ENCODE assay signal across 14 cellular contexts in the genomic region with DNA sequence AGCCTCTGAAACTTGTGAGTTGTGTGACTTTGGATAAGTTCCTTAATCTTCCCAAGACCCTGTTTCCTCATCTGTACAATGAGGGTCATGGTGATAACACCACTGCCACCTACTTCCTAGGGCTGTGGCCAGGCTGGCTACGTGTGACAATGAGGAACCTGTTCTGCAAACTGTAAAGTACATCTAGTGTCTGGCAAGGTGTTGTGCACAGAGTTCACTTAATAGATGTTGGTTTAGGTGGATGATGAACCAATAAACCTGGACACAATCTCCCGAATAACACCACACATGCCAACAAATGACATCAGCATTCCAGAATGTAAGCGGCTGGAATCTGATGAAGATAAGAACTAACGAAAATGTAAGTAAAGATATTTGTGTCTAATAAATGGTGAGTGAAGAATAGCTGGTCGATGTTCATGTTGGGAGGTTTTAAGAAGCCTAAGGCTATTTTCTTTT.
DNase-seq lines count a peak whose midpoint lies in the region; ATAC-seq and TF ChIP-seq lines count a peak whose summit lies in the region.
"Had no signal": no experiment of that assay in that cellular context is flagged by ENCODE, and none has a peak within 500 bp of the region (broad histone marks: within the 10 kb centered on the region; RNA-seq: fewer than 3 reads in every experiment).

No MANE protein-coding gene starts in this region.

- no peak for DNase-seq in CD4-positive, alpha-beta T cell
- peak; percentile 51 for DNase-seq in MV-4-11 (lab: John Stamatoyannopoulos, UW)
- peak; percentile 66 for DNase-seq in astrocyte of the hippocampus (ENCODE audit: low read depth, low spot score)
- DNase-seq in mesothelial cell of epicardium (ENCODE audit: low spot score in 2 of 2, unreplicated experiment in 2 of 2) = no peak
- no peak for DNase-seq in NCI-H2107 (lab: John Stamatoyannopoulos, UW)
- DNase-seq in GF-D8 (lab: John Stamatoyannopoulos, UW) = no peak
- DNase-seq: activated naive CD8-positive, alpha-beta T cell treated with anti-CD3 and anti-CD28 coated beads, Interleukin-2, amount 10 ng/mL, durations not matched to agents 7 days and 5 days; C1 segment of cervical spinal cord; dorsolateral prefrontal cortex; NCI-H187 treated with DMSO at 0.1 percent for 48 hours; NK-92 treated with Interleukin-12 subunit alpha and Interleukin-12 subunit beta, amount 100 ng/mL, for 24 hours had no signal

- H3K27me3 Mint-ChIP-seq in CD4-positive, alpha-beta T cell = no peaks in the 10 kb centered on the region
- no peaks in the 10 kb centered on the region for H3K27me3 Mint-ChIP-seq in mesothelial cell of epicardium (ENCODE audit: low read depth)

- ATAC-seq in CD4-positive, alpha-beta T cell (ENCODE audit: poor library complexity) = no peak
- ATAC-seq in GM18498 (IDR thresholded peaks at IDR 0.05; ENCODE audit: unreplicated experiment) = no peak
- ATAC-seq in HG03175 (IDR thresholded peaks at IDR 0.05; ENCODE audit: unreplicated experiment) = no peak

- peaks cover 28% of the 10 kb centered on the region for H3K4me1 Mint-ChIP-seq in CD4-positive, alpha-beta T cell (ENCODE audit: low read depth)
- peaks cover 42% of the 10 kb centered on the region for H3K4me1 Mint-ChIP-seq in mesothelial cell of epicardium

- no peaks in the 10 kb centered on the region for H3K9me3 ChIP-seq in CD4-positive, alpha-beta T cell (ENCODE audit: control insufficient read depth, low read length)

- CTCF ChIA-PET in CD4-positive, alpha-beta T cell (lab: Charles Lee) = no interaction called here

- H3K9me3 Mint-ChIP-seq in CD4-positive, alpha-beta T cell = no peaks in the 10 kb centered on the region
- no peaks in the 10 kb centered on the region for H3K9me3 Mint-ChIP-seq in mesothelial cell of epicardium
- H3K9me3 Mint-ChIP-seq: activated naive CD8-positive, alpha-beta T cell treated with anti-CD3 and anti-CD28 coated beads, Interleukin-2, amount 10 ng/mL, durations not matched to agents 7 days and 5 days; stimulated activated memory B cell treated with anti-CD40 and anti-IgM and Interleukin-4, amounts not matched to agents 10 μg/mL and 1 μg/mL and 100 μg/mL, for 72 hours had no signal

- no peak for TF ChIP-seq CTCF in CD4-positive, alpha-beta T cell (IDR thresholded peaks at IDR 0.05)
- TF ChIP-seq CTCF in mesothelial cell of epicardium (IDR thresholded peaks at IDR 0.05; ENCODE audit: unreplicated experiment) = no peak

- POLR2A ChIA-PET in CD4-positive, alpha-beta T cell (lab: Charles Lee) = no interaction called here

- intact Hi-C loops in CD4-positive, alpha-beta T cell (cut with DNase I, micrococcal nuclease) = no loop called here

- H3K4me3 Mint-ChIP-seq in CD4-positive, alpha-beta T cell = no peak overlapping the region
- H3K4me3 Mint-ChIP-seq in mesothelial cell of epicardium = no peak overlapping the region
- H3K4me3 Mint-ChIP-seq: stimulated activated memory B cell treated with anti-CD40 and anti-IgM and Interleukin-4, amounts not matched to agents 10 μg/mL and 1 μg/mL and 100 μg/mL, for 72 hours had no signal

- no peaks in the 10 kb centered on the region for H3K27me3 ChIP-seq in CD4-positive, alpha-beta T cell (ENCODE audit: control insufficient read depth, insufficient read depth, low read length)
- H3K27me3 ChIP-seq: dorsolateral prefrontal cortex had no signal

- H3K27ac Mint-ChIP-seq in CD4-positive, alpha-beta T cell = peak overlapping the region; percentile 91
- H3K27ac Mint-ChIP-seq in mesothelial cell of epicardium = peak overlapping the region; percentile 86
- H3K27ac Mint-ChIP-seq: activated naive CD8-positive, alpha-beta T cell treated with anti-CD3 and anti-CD28 coated beads, Interleukin-2, amount 10 ng/mL, durations not matched to agents 7 days and 5 days had no signal

- no peaks in the 10 kb centered on the region for H3K36me3 Mint-ChIP-seq in CD4-positive, alpha-beta T cell (ENCODE audit: low read depth)
- no peaks in the 10 kb centered on the region for H3K36me3 Mint-ChIP-seq in mesothelial cell of epicardium
- H3K36me3 Mint-ChIP-seq: activated naive CD8-positive, alpha-beta T cell treated with anti-CD3 and anti-CD28 coated beads, Interleukin-2, amount 10 ng/mL, durations not matched to agents 7 days and 5 days; stimulated activated memory B cell treated with anti-CD40 and anti-IgM and Interleukin-4, amounts not matched to agents 10 μg/mL and 1 μg/mL and 100 μg/mL, for 72 hours had no signal

- no peak overlapping the region for H3K27ac ChIP-seq in CD4-positive, alpha-beta T cell (ENCODE audit: low read depth, low read length)

Comparison
In these comparisons a context has a peak if more than half of its experiments do, and no peak if none do; other contexts are left out.
1. DNase-seq: peak in MV-4-11 (single experiment) and astrocyte of the hippocampus (single experiment); none in CD4-positive, alpha-beta T cell (0 of 10), mesothelial cell of epicardium (0 of 2), NCI-H2107 (single experiment) and GF-D8 (single experiment).